ENCODE assay signal across 10 cellular contexts in the genomic region with DNA sequence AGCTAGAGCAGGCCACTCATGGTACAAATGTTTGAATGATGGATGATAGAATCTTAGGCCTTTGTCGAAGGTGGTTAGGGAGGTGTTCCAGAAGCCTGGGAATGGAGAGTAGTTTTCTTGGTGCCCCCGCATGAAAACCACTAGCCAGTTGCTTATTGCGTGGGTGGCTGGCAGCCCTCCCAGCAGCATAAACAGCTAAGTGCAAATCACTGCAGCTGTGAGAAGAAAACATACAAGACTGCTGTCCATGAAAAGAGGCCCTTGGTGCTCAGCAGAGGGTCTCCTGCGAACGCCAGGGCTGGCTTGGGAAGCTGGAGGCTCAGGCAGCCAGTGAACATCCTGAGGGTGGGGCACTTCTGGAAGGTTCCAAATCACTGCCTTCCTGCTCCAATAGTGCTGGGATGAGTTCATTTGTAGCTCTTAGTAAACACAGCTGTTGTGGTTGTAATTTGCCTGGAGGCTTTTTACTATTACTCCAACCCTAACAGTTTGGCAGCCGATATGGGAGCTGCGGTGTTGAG.
A peak's percentile ranks its signal among the peaks of the same experiment; 100 is the strongest.
DNase-seq lines count a peak whose midpoint lies in the region; ATAC-seq and TF ChIP-seq lines count a peak whose summit lies in the region.
"Had no signal": no experiment of that assay in that cellular context is flagged by ENCODE, and none has a peak within 500 bp of the region (broad histone marks: within the 10 kb centered on the region; RNA-seq: fewer than 3 reads in every experiment).

No MANE protein-coding gene starts in this region.

- DNase-seq in Ammon's horn (ENCODE audit: low spot score) (peak; percentile 34), NCI-H226 (peak; percentile 83), epithelial cell of prostate (ENCODE audit: low read depth, low spot score) (peak; percentile 60), naive B cell (no peak), ureter (ENCODE audit: low spot score) (no peak), NCI-H2171 treated with DMSO at 0.1 percent for 48 hours (lab: John Stamatoyannopoulos, UW) (no peak), mesothelial cell of epicardium (ENCODE audit: low spot score in 2 of 2, unreplicated experiment in 2 of 2) (no peak)
- DNase-seq: activated CD4-positive, alpha-beta T cell treated with anti-CD3 and anti-CD28 coated beads, Interleukin-2, amount 50 U/mL, for 4 hours; NCI-H526 treated with DMSO at 0.1 percent for 48 hours had no signal

- H3K9me3 Mint-ChIP-seq in naive B cell = no peaks in the 10 kb centered on the region
- no peaks in the 10 kb centered on the region for H3K9me3 Mint-ChIP-seq in mesothelial cell of epicardium

- H3K36me3 Mint-ChIP-seq in naive B cell (peaks cover 19 to 43% of the 10 kb centered on the region in 2 donors), mesothelial cell of epicardium (no peaks in the 10 kb centered on the region)

- ATAC-seq in naive B cell (ENCODE audit: low read depth in 2 of 2) (no peak), GM21717 (IDR thresholded peaks at IDR 0.05; ENCODE audit: unreplicated experiment) (no peak)

- H3K27ac ChIP-seq in epithelial cell of prostate = no peak overlapping the region

- no peak for TF ChIP-seq CTCF in mesothelial cell of epicardium (IDR thresholded peaks at IDR 0.05; ENCODE audit: unreplicated experiment)

- H3K4me3 Mint-ChIP-seq in naive B cell (no peak overlapping the region), mesothelial cell of epicardium (no peak overlapping the region)

- H3K27ac Mint-ChIP-seq in naive B cell = peak overlapping the region; percentile 31 to 72 (median 46)
- H3K27ac Mint-ChIP-seq in mesothelial cell of epicardium = no peak overlapping the region

- H3K4me1 Mint-ChIP-seq in naive B cell = peaks cover 28 to 38% (median 30%) of the 10 kb centered on the region in 3 donors
- peaks cover 27% of the 10 kb centered on the region for H3K4me1 Mint-ChIP-seq in mesothelial cell of epicardium

- H3K27me3 Mint-ChIP-seq in naive B cell (no peaks in the 10 kb centered on the region), mesothelial cell of epicardium (ENCODE audit: low read depth) (no peaks in the 10 kb centered on the region)

Comparison
In these comparisons a context has a peak if more than half of its experiments do, and no peak if none do; other contexts are left out.
1. DNase-seq: peak in Ammon's horn (single experiment), NCI-H226 (single experiment) and epithelial cell of prostate (single experiment); none in naive B cell (single experiment), ureter (single experiment), NCI-H2171 treated with DMSO at 0.1 percent for 48 hours (single experiment) and mesothelial cell of epicardium (0 of 2).